In the genomic region with DNA sequence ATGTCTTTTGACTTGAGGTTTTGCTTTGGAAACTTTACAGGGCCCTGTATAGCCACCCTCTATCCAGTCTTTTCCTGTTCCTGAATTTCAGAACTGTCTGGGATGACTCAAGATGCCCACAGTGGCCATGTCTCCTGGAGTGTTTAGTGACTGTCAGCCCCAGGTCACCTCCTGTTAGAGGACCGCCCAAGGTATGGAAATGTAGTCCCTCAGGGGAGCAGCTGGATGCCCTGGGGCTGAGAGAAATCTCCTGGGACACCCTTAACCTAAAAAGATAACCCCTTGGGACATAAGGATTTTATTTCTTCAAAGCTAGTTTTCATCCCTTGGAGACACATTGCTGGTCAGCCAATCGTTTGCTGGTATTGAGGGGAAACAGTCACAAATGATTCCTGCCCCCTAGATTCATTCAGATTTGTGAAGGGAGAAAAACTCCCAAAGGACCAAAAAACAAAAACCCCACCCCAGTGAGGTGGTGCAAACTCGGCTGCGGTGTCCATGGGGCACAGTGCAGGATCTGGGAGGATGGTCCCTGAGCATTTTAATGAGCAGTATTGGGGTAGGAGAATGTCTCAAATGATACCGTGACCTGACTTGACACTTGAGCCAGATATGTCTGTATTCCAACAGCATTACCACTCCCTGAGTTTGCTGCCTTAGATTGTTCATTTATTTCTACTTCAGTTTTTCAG, we compare ENCODE assay signal across 7 cellular contexts. TPM values are rescaled to one million over a fixed set of nuclear protein-coding genes. Genes with fewer than 3 reads are reported as not detected.
A peak's percentile ranks its signal among the peaks of the same experiment; 100 is the strongest.
DNase-seq lines count a peak whose midpoint lies in the region; ATAC-seq, FAIRE-seq and TF ChIP-seq lines count a peak whose summit lies in the region.

No MANE protein-coding gene starts in this region.

- no peak for TF ChIP-seq POLR2A in H54 (IDR thresholded peaks at IDR 0.05; ENCODE audit: low read depth, low read length)

- peak overlapping the region; percentile 99 for H3K27ac Mint-ChIP-seq in T-helper 17 cell
- H3K27ac Mint-ChIP-seq in stimulated activated effector memory CD8-positive, alpha-beta T cell treated with anti-CD3 and anti-CD28 coated beads, Interleukin-12 subunit alpha, Interleukin-12 subunit beta, amount 100 ng/mL, for 72 hours: peak overlapping the region; percentile 99

- no peaks in the 10 kb centered on the region for H3K9me3 Mint-ChIP-seq in stimulated activated effector memory CD8-positive, alpha-beta T cell treated with anti-CD3 and anti-CD28 coated beads, Interleukin-12 subunit alpha, Interleukin-12 subunit beta, amount 100 ng/mL, for 72 hours

- no peak for FAIRE-seq in H54 (lab: Jason Lieb, UNC)

- H3K4me1 Mint-ChIP-seq in T-helper 17 cell: peaks cover 51% of the 10 kb centered on the region
- peaks cover 54% of the 10 kb centered on the region for H3K4me1 Mint-ChIP-seq in stimulated activated effector memory CD8-positive, alpha-beta T cell treated with anti-CD3 and anti-CD28 coated beads, Interleukin-12 subunit alpha, Interleukin-12 subunit beta, amount 100 ng/mL, for 72 hours

- H3K36me3 Mint-ChIP-seq in T-helper 17 cell (ENCODE audit: low read depth): peaks cover 7% of the 10 kb centered on the region
- H3K36me3 Mint-ChIP-seq in stimulated activated effector memory CD8-positive, alpha-beta T cell treated with anti-CD3 and anti-CD28 coated beads, Interleukin-12 subunit alpha, Interleukin-12 subunit beta, amount 100 ng/mL, for 72 hours: peaks cover 74% of the 10 kb centered on the region

- H3K4me3 ChIP-seq in fibroblast of pulmonary artery (replicated peaks; ENCODE audit: low read depth, low read length): peak overlapping the region; percentile 95

- H3K27me3 Mint-ChIP-seq in T-helper 17 cell: no peaks in the 10 kb centered on the region

- DNase-seq in H54 (ENCODE audit: insufficient read length, low spot score): peak; percentile 9
- DNase-seq in T-helper 17 cell: no peak
- peak; percentile 38 for DNase-seq in fibroblast of pulmonary artery (ENCODE audit: low read depth)
- DNase-seq in stimulated activated effector memory CD8-positive, alpha-beta T cell treated with anti-CD3 and anti-CD28 coated beads, Interleukin-12 subunit alpha, Interleukin-12 subunit beta, amount 100 ng/mL, for 72 hours (ENCODE audit: low spot score in 2 of 2): no peak
- no peak for DNase-seq in 8988T

- no peak for TF ChIP-seq CTCF in fibroblast of pulmonary artery (IDR thresholded peaks at IDR 0.05; ENCODE audit: low read length, missing control alignments)

- H3K9me3 ChIP-seq in T-helper 17 cell (ENCODE audit: control insufficient read depth, low read length, poor library complexity, severe bottlenecking): peaks cover 6% of the 10 kb centered on the region

- peak overlapping the region; percentile 95 for H3K4me3 Mint-ChIP-seq in T-helper 17 cell
- H3K4me3 Mint-ChIP-seq in stimulated activated effector memory CD8-positive, alpha-beta T cell treated with anti-CD3 and anti-CD28 coated beads, Interleukin-12 subunit alpha, Interleukin-12 subunit beta, amount 100 ng/mL, for 72 hours: peak overlapping the region; percentile 84

- ATAC-seq in T-helper 17 cell (no peak), GM21515 (IDR thresholded peaks at IDR 0.05; ENCODE audit: unreplicated experiment) (no peak), GM19455 (IDR thresholded peaks at IDR 0.05; ENCODE audit: unreplicated experiment) (no peak)
- no peak for ATAC-seq in stimulated activated effector memory CD8-positive, alpha-beta T cell treated with anti-CD3 and anti-CD28 coated beads, Interleukin-12 subunit alpha, Interleukin-12 subunit beta, amount 100 ng/mL, for 72 hours

RNA-seq across cellular contexts. Expression of a gene that starts 1.7 kb away (rescaled TPM):
- 10 to 100 TPM; 78.9 to 80.5 TPM for total RNA-seq in T-helper 17 cell

Comparison
In these comparisons a context has a peak if more than half of its experiments do, and no peak if none do; other contexts are left out.
1. DNase-seq: peak in H54 (single experiment) and fibroblast of pulmonary artery (single experiment); none in T-helper 17 cell (0 of 3), stimulated activated effector memory CD8-positive, alpha-beta T cell treated with anti-CD3 and anti-CD28 coated beads, Interleukin-12 subunit alpha, Interleukin-12 subunit beta, amount 100 ng/mL, for 72 hours (0 of 2) and 8988T (single experiment).